ENCODE assay signal across 11 cellular contexts in the genomic region with DNA sequence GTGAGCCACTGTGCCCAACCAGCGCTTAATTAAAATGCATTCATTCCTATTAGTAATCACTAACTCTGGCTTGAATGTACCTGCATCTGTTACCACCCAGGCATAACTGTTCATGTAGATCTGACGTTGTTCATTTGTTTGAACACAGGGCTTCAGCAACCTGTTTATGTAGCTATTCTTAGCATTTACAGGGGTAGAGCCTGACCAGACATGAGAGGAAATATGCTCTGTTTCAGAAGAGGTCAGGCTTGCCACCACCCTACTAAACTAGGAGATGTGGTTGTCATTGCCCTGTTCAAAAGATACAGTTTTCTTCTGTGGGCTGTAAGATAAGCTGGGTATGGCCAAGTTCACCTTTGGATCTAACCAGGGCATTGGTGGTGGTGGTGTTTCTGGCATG. TPM values are rescaled to one million over a fixed set of nuclear protein-coding genes. Genes with fewer than 3 reads are reported as not detected.
DNase-seq lines count a peak whose midpoint lies in the region; ATAC-seq and TF ChIP-seq lines count a peak whose summit lies in the region.
"Had no signal": no experiment of that assay in that cellular context is flagged by ENCODE, and none has a peak within 500 bp of the region (broad histone marks: within the 10 kb centered on the region; RNA-seq: fewer than 3 reads in every experiment).

No MANE protein-coding gene starts in this region.

- no peaks in the 10 kb centered on the region for H3K27me3 Mint-ChIP-seq in T-cell

- peaks cover 82% of the 10 kb centered on the region for H3K79me2 ChIP-seq in DOHH2 (ENCODE audit: control insufficient read depth, low read length)

- H3K27ac ChIP-seq in DOHH2 (ENCODE audit: low read depth, low read length) = peak overlapping the region; percentile 91
- H3K27ac ChIP-seq: hepatocyte had no signal

- H3K4me3 Mint-ChIP-seq in T-cell = peak overlapping the region in 1 of 3 donors; percentile 23

- H3K27me3 ChIP-seq in DOHH2 (ENCODE audit: control insufficient read depth, low read length) = no peaks in the 10 kb centered on the region
- no peaks in the 10 kb centered on the region for H3K27me3 ChIP-seq in MG63
- H3K27me3 ChIP-seq: hepatocyte had no signal

- H3K4me3 ChIP-seq in DOHH2 (ENCODE audit: low read length) (peak overlapping the region; percentile 66), MG63 (no peak overlapping the region)
- H3K4me3 ChIP-seq: hepatocyte had no signal

- H4K20me1 ChIP-seq in DOHH2 (ENCODE audit: control insufficient read depth, insufficient read depth, low read depth, low read length) = no peaks in the 10 kb centered on the region

- H3K36me3 ChIP-seq in DOHH2 (ENCODE audit: control insufficient read depth, low read length) (peaks cover 28% of the 10 kb centered on the region), MG63 (no peaks in the 10 kb centered on the region)

- peaks cover 18% of the 10 kb centered on the region for H3K36me3 Mint-ChIP-seq in T-cell

- peaks cover 66 to 80% (median 80%) of the 10 kb centered on the region in 3 donors for H3K4me1 Mint-ChIP-seq in T-cell

- CTCF ChIA-PET in T-cell (lab: Charles Lee) = interaction anchor here (0.8 to 1.7 kb wide), 4 partner anchors 17 to 150 kb away, joined by 3 to 9 read pairs (median 4); no protein-coding TSS in a partner anchor

- peak overlapping the region; percentile 80 to 81 for H3K27ac Mint-ChIP-seq in T-cell

- no peaks in the 10 kb centered on the region for H3K9me3 Mint-ChIP-seq in T-cell

- H3K4me1 ChIP-seq in DOHH2 (ENCODE audit: control insufficient read depth, low read length) = peaks cover 91% of the 10 kb centered on the region

- POLR2A ChIA-PET in T-cell (lab: Charles Lee) = no interaction called here

- peak; percentile 43 for ATAC-seq in GM19438 (IDR thresholded peaks at IDR 0.05; ENCODE audit: low read depth, unreplicated experiment)
- peak; percentile 31 for ATAC-seq in HG03039 (IDR thresholded peaks at IDR 0.05; ENCODE audit: unreplicated experiment)
- ATAC-seq in T-cell (replicated peaks in 1 of 4) = no peak
- no peak for ATAC-seq in HG03520 (IDR thresholded peaks at IDR 0.05; ENCODE audit: unreplicated experiment)

- DNase-seq in T-cell (no peak), MG63 (no peak), pons (ENCODE audit: low spot score) (no peak), NCI-H1092 treated with DMSO at 0.1 percent for 48 hours (lab: John Stamatoyannopoulos, UW) (no peak)
- DNase-seq: dermis blood vessel endothelial cell, NCI-H446 treated with DMSO at 0.1 percent for 48 hours had no signal

- no peaks in the 10 kb centered on the region for H3K9me3 ChIP-seq in DOHH2 (ENCODE audit: control insufficient read depth, insufficient read depth, low read length)
- H3K9me3 ChIP-seq in MG63 = no peaks in the 10 kb centered on the region

- no peak for TF ChIP-seq CTCF in DOHH2 (IDR thresholded peaks at IDR 0.05; ENCODE audit: low read depth, low read length, poor library complexity, severe bottlenecking)

- no peaks in the 10 kb centered on the region for H3K9me2 ChIP-seq in DOHH2 (replicated peaks; ENCODE audit: control insufficient read depth, low read length)

- peak overlapping the region; percentile 86 for H3K4me2 ChIP-seq in DOHH2 (ENCODE audit: low read length)
- H3K4me2 ChIP-seq: hepatocyte had no signal

- H3F3A ChIP-seq in DOHH2 (ENCODE audit: control insufficient read depth, insufficient read depth) = peaks cover 29% of the 10 kb centered on the region

RNA-seq across cellular contexts. Expression of gene MGAT5, which starts 8.8 kb away (rescaled TPM):
- 10 to 100 TPM; 61.1 to 94.9 (median 81.8) TPM for total RNA-seq in T-cell
- total RNA-seq in MG63 (2014; rRNA removed; shearing (Covaris generic); ENCODE audit: low replicate concordance) = 7.8 and 11.5 TPM in 2 replicates

Comparison
In these comparisons a context has a peak if more than half of its experiments do, and no peak if none do; other contexts are left out.
1. ATAC-seq: peak in GM19438 (single experiment) and HG03039 (single experiment); none in T-cell (0 of 4) and HG03520 (single experiment).